In genomic region chr6:115058414-115059211, GRCh38 we compare ENCODE assay signal across 18 cellular contexts.
DNase-seq lines count a peak whose midpoint lies in the region; ATAC-seq lines count a peak whose summit lies in the region.
"Had no signal": no experiment of that assay in that cellular context is flagged by ENCODE, and none has a peak within 500 bp of the region (broad histone marks: within the 10 kb centered on the region; RNA-seq: fewer than 3 reads in every experiment).

No MANE protein-coding gene starts in this region.

- H2AK5ac ChIP-seq in mesenchymal stem cell (ENCODE audit: low read length, severe bottlenecking) = no peak overlapping the region

- no peak overlapping the region for H3K4me2 ChIP-seq in mesenchymal stem cell (ENCODE audit: low read length, poor library complexity, severe bottlenecking)

- H3K79me1 ChIP-seq in mesenchymal stem cell (replicated peaks; ENCODE audit: low read length, poor library complexity, severe bottlenecking) = no peaks in the 10 kb centered on the region

- WGBS in mesenchymal stem cell = 26% methylated on average over 1 of the region's 3 CpGs

- H3K4ac ChIP-seq in mesenchymal stem cell (ENCODE audit: low read depth in 1 of 2, low read length in 2 of 2) = no peak overlapping the region

- no peak overlapping the region for H3K14ac ChIP-seq in mesenchymal stem cell (ENCODE audit: low read length in 2 of 2)

- no peak overlapping the region for H3K18ac ChIP-seq in mesenchymal stem cell (ENCODE audit: low read depth in 1 of 2, low read length in 2 of 2)

- peak; percentile 38 for DNase-seq in NCI-H2171 treated with DMSO at 0.1 percent for 48 hours (lab: John Stamatoyannopoulos, UW)
- DNase-seq in NCI-H2171 (lab: John Stamatoyannopoulos, UW) = no peak
- DNase-seq in NCI-H748 (lab: John Stamatoyannopoulos, UW; ENCODE audit: unreplicated experiment) = peak; percentile 73
- peak; percentile 15 for DNase-seq in mesenchymal stem cell
- no peak for DNase-seq in SW480 (ENCODE audit: low spot score)
- no peak for DNase-seq in NCI-H226
- no peak for DNase-seq in DMS79 treated with DMSO at 0.1 percent for 48 hours (lab: John Stamatoyannopoulos, UW)
- DNase-seq: activated B cell treated with CpG ODN at 0.5 μM for 24 hours; activated naive CD8-positive, alpha-beta T cell treated with anti-CD3 and anti-CD28 coated beads, Interleukin-2, amount 50 U/mL, for 24 hours; C1 segment of cervical spinal cord; DMS79; esophagus squamous epithelium; H9; mammary epithelial cell; NCI-H1105 treated with DMSO at 0.1 percent for 48 hours; nephron progenitor cell; stimulated activated naive CD8-positive, alpha-beta T cell treated with anti-CD3 and anti-CD28 coated beads, Interleukin-15, amount 100 ng/mL, for 72 hours had no signal

- H2BK120ac ChIP-seq in mesenchymal stem cell (ENCODE audit: low read depth, low read length) = no peak overlapping the region

- no peak overlapping the region for H3K9ac ChIP-seq in mesenchymal stem cell (ENCODE audit: low read length)

- no peak overlapping the region for H4K91ac ChIP-seq in mesenchymal stem cell (ENCODE audit: low read length)

- H2AFZ ChIP-seq in mesenchymal stem cell (ENCODE audit: low read depth, low read length) = no peak overlapping the region

- H3K9me3 ChIP-seq in mesenchymal stem cell (ENCODE audit: control insufficient read depth, low read length) = peaks cover 3% of the 10 kb centered on the region
- H3K9me3 ChIP-seq: esophagus squamous epithelium had no signal

- no peak overlapping the region for H2BK12ac ChIP-seq in mesenchymal stem cell (ENCODE audit: low read length in 2 of 2)

- H2BK5ac ChIP-seq in mesenchymal stem cell (ENCODE audit: low read depth, low read length, poor library complexity, severe bottlenecking) = no peak overlapping the region

- no peaks in the 10 kb centered on the region for H3K27me3 ChIP-seq in mesenchymal stem cell (ENCODE audit: control insufficient read depth in 1 of 2, insufficient read depth in 1 of 2, low read length in 2 of 2)
- H3K27me3 ChIP-seq: esophagus squamous epithelium had no signal

- H3K27ac ChIP-seq in mesenchymal stem cell (ENCODE audit: low read length, poor library complexity, severe bottlenecking) = no peak overlapping the region
- H3K27ac ChIP-seq: esophagus squamous epithelium had no signal

- peak; percentile 75 for ATAC-seq in HG02981 (IDR thresholded peaks at IDR 0.05; ENCODE audit: unreplicated experiment)
- ATAC-seq: activated naive CD8-positive, alpha-beta T cell treated with anti-CD3 and anti-CD28 coated beads, Interleukin-2, amount 50 U/mL, for 24 hours; stimulated activated naive CD8-positive, alpha-beta T cell treated with anti-CD3 and anti-CD28 coated beads, Interleukin-15, amount 100 ng/mL, for 72 hours had no signal

- H4K8ac ChIP-seq in mesenchymal stem cell (ENCODE audit: low read length) = no peak overlapping the region

- no peak overlapping the region for H3K4me3 ChIP-seq in mesenchymal stem cell (ENCODE audit: insufficient read depth in 1 of 2, low read depth in 1 of 2, low read length in 2 of 2)
- H3K4me3 ChIP-seq: esophagus squamous epithelium had no signal

- H2BK15ac ChIP-seq in mesenchymal stem cell (ENCODE audit: low read depth, poor library complexity, severe bottlenecking) = no peak overlapping the region

- H3K4me1 ChIP-seq in mesenchymal stem cell (ENCODE audit: control insufficient read depth, insufficient read depth, low read depth, low read length) = no peaks in the 10 kb centered on the region
- H3K4me1 ChIP-seq: esophagus squamous epithelium had no signal

- no peaks in the 10 kb centered on the region for H3K36me3 ChIP-seq in mesenchymal stem cell (ENCODE audit: control insufficient read depth in 1 of 2, insufficient read depth in 2 of 2, low read depth in 1 of 2, low read length in 2 of 2)
- H3K36me3 ChIP-seq: esophagus squamous epithelium had no signal

- no peak overlapping the region for H3K23ac ChIP-seq in mesenchymal stem cell (ENCODE audit: low read length in 2 of 2)

Comparison
In these comparisons a context has a peak if more than half of its experiments do, and no peak if none do; other contexts are left out.
1. DNase-seq: peak in NCI-H2171 treated with DMSO at 0.1 percent for 48 hours (single experiment), NCI-H748 (single experiment) and mesenchymal stem cell (single experiment); none in NCI-H2171 (single experiment), SW480 (single experiment), NCI-H226 (single experiment) and DMS79 treated with DMSO at 0.1 percent for 48 hours (single experiment).